ENCODE assay signal across 8 cellular contexts in the genomic region with DNA sequence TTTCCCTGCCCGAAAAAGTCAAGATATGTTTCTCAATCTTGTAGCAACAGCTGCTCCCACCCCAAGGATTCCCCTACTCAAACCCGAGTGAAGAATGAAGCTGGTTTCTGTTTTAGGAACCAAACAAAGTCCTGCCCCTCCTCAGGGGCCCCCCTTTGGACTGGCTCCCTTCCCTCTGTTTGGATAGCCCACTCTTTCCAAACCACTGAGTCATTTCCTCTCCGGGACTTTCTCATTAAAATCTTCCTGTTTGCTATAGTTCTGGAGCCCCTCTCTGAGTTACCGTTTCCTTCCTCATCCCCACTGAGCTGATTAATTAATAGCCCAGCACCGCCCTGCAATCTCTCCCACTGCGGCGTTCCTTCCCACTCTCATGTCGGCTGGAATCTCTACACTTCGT.
DNase-seq lines count a peak whose midpoint lies in the region; ATAC-seq and TF ChIP-seq lines count a peak whose summit lies in the region.

No MANE protein-coding gene starts in this region.

- no peaks in the 10 kb centered on the region for H3K9me3 Mint-ChIP-seq in activated naive CD4-positive, alpha-beta T cell treated with anti-CD3 and anti-CD28 coated beads, Interleukin-2, amount 50 U/mL, for 24 hours

- no peak for ATAC-seq in GM21576 (IDR thresholded peaks at IDR 0.05; ENCODE audit: unreplicated experiment)

- H3K36me3 ChIP-seq in mucosa of rectum (ENCODE audit: control insufficient read depth in 2 of 2, insufficient read depth in 2 of 2, low read length in 2 of 2): no peaks in the 10 kb centered on the region

- peak overlapping the region; percentile 31 for H3K4me3 Mint-ChIP-seq in activated naive CD4-positive, alpha-beta T cell treated with anti-CD3 and anti-CD28 coated beads, Interleukin-2, amount 50 U/mL, for 24 hours

- H3K9ac ChIP-seq in mucosa of rectum (ENCODE audit: low read depth in 1 of 2, low read length in 2 of 2): peak overlapping the region in 1 of 2 donors; percentile 3

- no peaks in the 10 kb centered on the region for H3K4me1 ChIP-seq in mucosa of rectum (ENCODE audit: control insufficient read depth in 2 of 2, insufficient read depth in 2 of 2, low read length in 2 of 2)

- H3K27me3 ChIP-seq in mucosa of rectum (ENCODE audit: control insufficient read depth in 2 of 2, insufficient read depth in 2 of 2, low read length in 2 of 2): no peaks in the 10 kb centered on the region

- H3K36me3 Mint-ChIP-seq in activated naive CD4-positive, alpha-beta T cell treated with anti-CD3 and anti-CD28 coated beads, Interleukin-2, amount 50 U/mL, for 24 hours: no peaks in the 10 kb centered on the region

- H3K27ac ChIP-seq in mucosa of rectum (ENCODE audit: low read depth in 2 of 2, low read length in 2 of 2): peak overlapping the region; percentile 57 to 61

- TF ChIP-seq CTCF in choroid plexus epithelial cell (conservative IDR thresholded peaks at IDR 0.05; ENCODE audit: low read depth, low read length): no peak

- peaks cover 30% of the 10 kb centered on the region for H3K27me3 Mint-ChIP-seq in activated naive CD4-positive, alpha-beta T cell treated with anti-CD3 and anti-CD28 coated beads, Interleukin-2, amount 50 U/mL, for 24 hours

- no peak for DNase-seq in activated naive CD4-positive, alpha-beta T cell (lab: John Stamatoyannopoulos, UW)
- DNase-seq in choroid plexus epithelial cell (ENCODE audit: low read depth) (peak; percentile 32), NCI-H345 (lab: John Stamatoyannopoulos, UW) (no peak), medulla oblongata (ENCODE audit: extremely low spot score) (no peak), NCI-H774 (lab: John Stamatoyannopoulos, UW) (no peak)

- no peak overlapping the region for H3K27ac Mint-ChIP-seq in activated naive CD4-positive, alpha-beta T cell treated with anti-CD3 and anti-CD28 coated beads, Interleukin-2, amount 50 U/mL, for 24 hours

- no peaks in the 10 kb centered on the region for H3K9me3 ChIP-seq in mucosa of rectum (ENCODE audit: control insufficient read depth in 2 of 2, low read length in 2 of 2)

- H3K4me1 Mint-ChIP-seq in activated naive CD4-positive, alpha-beta T cell treated with anti-CD3 and anti-CD28 coated beads, Interleukin-2, amount 50 U/mL, for 24 hours: peaks cover 13% of the 10 kb centered on the region

- peak overlapping the region; percentile 48 for H3K4me3 ChIP-seq in choroid plexus epithelial cell (ENCODE audit: low read depth, low read length)
- H3K4me3 ChIP-seq in mucosa of rectum (ENCODE audit: low read length in 2 of 2): peak overlapping the region; percentile 19 to 53
